In genomic region chr2:215358891-215359575, GRCh38 we compare ENCODE assay signal across 1 cellular context.
TF ChIP-seq lines count a peak whose summit lies in the region.

No MANE protein-coding gene starts in this region.

TF ChIP-seq in GM23338, 12 proteins besides CTCF, POLR2A, EP300 and RAD21 (continued from another document):
- TF ChIP-seq REST (IDR thresholded peaks at IDR 0.05; ENCODE audit: unreplicated experiment) = no peak
- no peak for TF ChIP-seq ZNF462 (CRISPR knock-in tag; IDR thresholded peaks at IDR 0.05)
